ENCODE assay signal across 21 cellular contexts in the genomic region with DNA sequence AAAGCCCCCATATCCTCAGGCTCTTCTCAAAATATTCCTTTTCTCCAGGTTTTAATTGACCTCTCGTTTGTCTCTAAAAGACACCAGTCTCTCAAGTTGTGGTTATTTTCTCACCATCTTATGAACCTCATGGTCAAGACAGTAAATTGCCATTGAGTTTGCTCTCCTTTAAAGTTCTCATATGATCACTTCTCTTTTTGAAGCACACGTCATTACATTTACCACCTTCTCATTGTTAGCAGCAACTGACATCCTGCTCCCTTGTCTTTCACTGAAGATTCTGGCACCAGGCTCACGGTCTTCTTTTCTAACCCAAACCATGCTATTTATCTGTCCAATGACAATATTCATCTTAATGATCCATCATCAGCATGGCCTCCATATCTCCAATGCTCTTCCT.
"Had no signal": no experiment of that assay in that cellular context is flagged by ENCODE, and none has a peak within 500 bp of the region (broad histone marks: within the 10 kb centered on the region; RNA-seq: fewer than 3 reads in every experiment).

No MANE protein-coding gene starts in this region.

- H3K27me3 ChIP-seq: foreskin keratinocyte, hepatocyte, spleen, testis, tibial nerve, upper lobe of right lung, vagina had no signal

- H3K9me3 ChIP-seq: mucosa of descending colon, spleen, testis, tibial nerve, upper lobe of right lung, vagina had no signal

- H3K36me3 Mint-ChIP-seq: naive thymus-derived CD8-positive, alpha-beta T cell; stimulated activated memory B cell treated with anti-CD40 and anti-IgM and Interleukin-4, amounts not matched to agents 10 μg/mL and 1 μg/mL and 100 μg/mL, for 72 hours had no signal

- H3K4me3 ChIP-seq: hepatocyte, mucosa of descending colon, spleen, testis, tibial nerve, upper lobe of right lung, vagina had no signal

- H3K4me3 Mint-ChIP-seq: endodermal cell; naive thymus-derived CD8-positive, alpha-beta T cell; stimulated activated memory B cell treated with anti-CD40 and anti-IgM and Interleukin-4, amounts not matched to agents 10 μg/mL and 1 μg/mL and 100 μg/mL, for 72 hours; stimulated activated naive CD8-positive, alpha-beta T cell treated with anti-CD3 and anti-CD28 coated beads, Interleukin-15, Interleukin-2, amounts not matched to agents 100 ng/mL and 50 ng/mL, for 24 hours had no signal

- H3K36me3 ChIP-seq: spleen, tibial nerve, upper lobe of right lung, vagina had no signal

- H3K27me3 Mint-ChIP-seq: naive thymus-derived CD8-positive, alpha-beta T cell; stimulated activated memory B cell treated with anti-CD40 and anti-IgM and Interleukin-4, amounts not matched to agents 10 μg/mL and 1 μg/mL and 100 μg/mL, for 72 hours; stimulated activated naive CD8-positive, alpha-beta T cell treated with anti-CD3 and anti-CD28 coated beads, Interleukin-15, Interleukin-2, amounts not matched to agents 100 ng/mL and 50 ng/mL, for 24 hours had no signal

- H3K4me1 ChIP-seq: foreskin keratinocyte, testis, upper lobe of right lung, vagina had no signal

- H3K27ac ChIP-seq: foreskin keratinocyte, hepatocyte, spleen, testis, tibial nerve, upper lobe of right lung, vagina had no signal

- DNase-seq: dermis blood vessel endothelial cell; endodermal cell; erythroblast; foreskin keratinocyte; left colon; mammary epithelial cell; mucosa of descending colon; naive thymus-derived CD8-positive, alpha-beta T cell; posterior cingulate gyrus; spleen; stimulated activated CD4-positive, alpha-beta T cell treated with anti-CD3 and anti-CD28 coated beads, Interleukin-15, amount 100 ng/mL, for 24 hours; stimulated activated CD4-positive, alpha-beta T cell treated with anti-CD3 and anti-CD28 coated beads, Interleukin-1b, Interleukin-23, amount 100 ng/mL, for 48 hours; stimulated activated CD4-positive, alpha-beta T cell treated with anti-CD3 and anti-CD28 coated beads, Interleukin-4, amount 100 ng/mL, for 24 hours; testis; upper lobe of right lung had no signal

- H3K9me3 Mint-ChIP-seq: endodermal cell; stimulated activated memory B cell treated with anti-CD40 and anti-IgM and Interleukin-4, amounts not matched to agents 10 μg/mL and 1 μg/mL and 100 μg/mL, for 72 hours; stimulated activated naive CD8-positive, alpha-beta T cell treated with anti-CD3 and anti-CD28 coated beads, Interleukin-15, Interleukin-2, amounts not matched to agents 100 ng/mL and 50 ng/mL, for 24 hours had no signal

- ATAC-seq: foreskin keratinocyte; left colon; mucosa of descending colon; naive thymus-derived CD8-positive, alpha-beta T cell; sciatic nerve; stimulated activated memory B cell treated with anti-CD40 and anti-IgM and Interleukin-4, amounts not matched to agents 10 μg/mL and 1 μg/mL and 100 μg/mL, for 72 hours; upper lobe of right lung had no signal

- H3K27ac Mint-ChIP-seq: endodermal cell; naive thymus-derived CD8-positive, alpha-beta T cell; stimulated activated memory B cell treated with anti-CD40 and anti-IgM and Interleukin-4, amounts not matched to agents 10 μg/mL and 1 μg/mL and 100 μg/mL, for 72 hours; stimulated activated naive CD8-positive, alpha-beta T cell treated with anti-CD3 and anti-CD28 coated beads, Interleukin-15, Interleukin-2, amounts not matched to agents 100 ng/mL and 50 ng/mL, for 24 hours had no signal
